17 cellular contexts compared by ENCODE assay signal in genomic region chr2:28424799-28425492, GRCh38. TPM values are rescaled to one million over a fixed set of nuclear protein-coding genes. Genes with fewer than 3 reads are reported as not detected.
DNase-seq lines count a peak whose midpoint lies in the region; ATAC-seq lines count a peak whose summit lies in the region.
"Had no signal": no experiment of that assay in that cellular context is flagged by ENCODE, and none has a peak within 500 bp of the region (broad histone marks: within the 10 kb centered on the region; RNA-seq: fewer than 3 reads in every experiment).

No MANE protein-coding gene starts in this region.

- H3K9me3 Mint-ChIP-seq in activated T-cell treated with anti-CD3 and anti-CD28 coated beads, Interleukin-2, amount 50 U/mL, for 72 hours = no peaks in the 10 kb centered on the region
- H3K9me3 Mint-ChIP-seq in central memory CD8-positive, alpha-beta T cell = no peaks in the 10 kb centered on the region
- no peaks in the 10 kb centered on the region for H3K9me3 Mint-ChIP-seq in stimulated activated naive CD8-positive, alpha-beta T cell treated with anti-CD3 and anti-CD28 coated beads, Interleukin-15, Interleukin-2, amounts not matched to agents 100 ng/mL and 50 ng/mL, for 24 hours
- H3K9me3 Mint-ChIP-seq: WTC11 had no signal

- no peaks in the 10 kb centered on the region for H3K9me3 ChIP-seq in T-helper 17 cell (ENCODE audit: control insufficient read depth, low read length, poor library complexity, severe bottlenecking)
- H3K9me3 ChIP-seq: left lung had no signal

- H3K36me3 Mint-ChIP-seq in activated T-cell treated with anti-CD3 and anti-CD28 coated beads, Interleukin-2, amount 50 U/mL, for 72 hours (ENCODE audit: insufficient read depth in 2 of 2) = peaks cover 2 to 6% of the 10 kb centered on the region in 2 donors
- H3K36me3 Mint-ChIP-seq in T-helper 17 cell (ENCODE audit: low read depth) = peaks cover 3% of the 10 kb centered on the region
- peaks cover 5% of the 10 kb centered on the region for H3K36me3 Mint-ChIP-seq in central memory CD8-positive, alpha-beta T cell (ENCODE audit: insufficient read depth)
- peaks cover 1% of the 10 kb centered on the region for H3K36me3 Mint-ChIP-seq in stimulated activated naive CD8-positive, alpha-beta T cell treated with anti-CD3 and anti-CD28 coated beads, Interleukin-15, Interleukin-2, amounts not matched to agents 100 ng/mL and 50 ng/mL, for 24 hours (ENCODE audit: low read depth)
- H3K36me3 Mint-ChIP-seq: WTC11 had no signal

- H3K4me1 Mint-ChIP-seq in activated T-cell treated with anti-CD3 and anti-CD28 coated beads, Interleukin-2, amount 50 U/mL, for 72 hours (ENCODE audit: low read depth) = peaks cover 69% of the 10 kb centered on the region
- H3K4me1 Mint-ChIP-seq in T-helper 17 cell = peaks cover 33% of the 10 kb centered on the region
- peaks cover 51% of the 10 kb centered on the region for H3K4me1 Mint-ChIP-seq in central memory CD8-positive, alpha-beta T cell
- H3K4me1 Mint-ChIP-seq in stimulated activated naive CD8-positive, alpha-beta T cell treated with anti-CD3 and anti-CD28 coated beads, Interleukin-15, Interleukin-2, amounts not matched to agents 100 ng/mL and 50 ng/mL, for 24 hours (ENCODE audit: low read depth) = peaks cover 57% of the 10 kb centered on the region
- H3K4me1 Mint-ChIP-seq: WTC11 had no signal

- ATAC-seq in activated T-cell treated with anti-CD3 and anti-CD28 coated beads, Interleukin-2, amount 50 U/mL, for 72 hours (replicated peaks in 1 of 2) = peak; percentile 59 to 66
- ATAC-seq in T-helper 17 cell (peak; percentile 39), GM19452 (IDR thresholded peaks at IDR 0.05; ENCODE audit: unreplicated experiment) (no peak), GM18909 (IDR thresholded peaks at IDR 0.05; ENCODE audit: poor library complexity, unreplicated experiment) (no peak)
- peak; percentile 43 for ATAC-seq in central memory CD8-positive, alpha-beta T cell (replicated peaks; ENCODE audit: extremely low read depth, poor library complexity, severe bottlenecking)
- ATAC-seq: HepG2, WTC11 had no signal

- peak overlapping the region; percentile 78 to 82 for H3K4me3 Mint-ChIP-seq in activated T-cell treated with anti-CD3 and anti-CD28 coated beads, Interleukin-2, amount 50 U/mL, for 72 hours
- H3K4me3 Mint-ChIP-seq in T-helper 17 cell = peak overlapping the region; percentile 31
- peak overlapping the region; percentile 75 for H3K4me3 Mint-ChIP-seq in central memory CD8-positive, alpha-beta T cell
- peak overlapping the region; percentile 8 for H3K4me3 Mint-ChIP-seq in stimulated activated naive CD8-positive, alpha-beta T cell treated with anti-CD3 and anti-CD28 coated beads, Interleukin-15, Interleukin-2, amounts not matched to agents 100 ng/mL and 50 ng/mL, for 24 hours
- H3K4me3 Mint-ChIP-seq: WTC11 had no signal

- no peaks in the 10 kb centered on the region for H3K27me3 Mint-ChIP-seq in activated T-cell treated with anti-CD3 and anti-CD28 coated beads, Interleukin-2, amount 50 U/mL, for 72 hours (ENCODE audit: low read depth)
- H3K27me3 Mint-ChIP-seq in T-helper 17 cell = no peaks in the 10 kb centered on the region
- no peaks in the 10 kb centered on the region for H3K27me3 Mint-ChIP-seq in central memory CD8-positive, alpha-beta T cell
- no peaks in the 10 kb centered on the region for H3K27me3 Mint-ChIP-seq in stimulated activated naive CD8-positive, alpha-beta T cell treated with anti-CD3 and anti-CD28 coated beads, Interleukin-15, Interleukin-2, amounts not matched to agents 100 ng/mL and 50 ng/mL, for 24 hours

- DNase-seq in activated T-cell treated with anti-CD3 and anti-CD28 coated beads, Interleukin-2, amount 50 U/mL, for 72 hours = peak; percentile 48 to 59
- DNase-seq in activated T-cell treated with anti-CD3 and anti-CD28 coated beads, Interleukin-2, amount 50 U/mL, for 1 hour = no peak
- DNase-seq in T-helper 17 cell = no peak
- DNase-seq in central memory CD8-positive, alpha-beta T cell (ENCODE audit: low spot score in 2 of 2) = no peak
- DNase-seq in NCI-H526 treated with DMSO at 0.1 percent for 48 hours (lab: John Stamatoyannopoulos, UW) = no peak
- DNase-seq: HCEC 1CT; NCI-H1436; nucleus accumbens; PC-9; retina; stimulated activated CD4-positive, alpha-beta T cell treated with anti-CD3 and anti-CD28 coated beads, Interleukin-12 subunit alpha, Interleukin-12 subunit beta, amount 100 ng/mL, for 4 hours had no signal

- peak overlapping the region; percentile 94 for H3K27ac Mint-ChIP-seq in activated T-cell treated with anti-CD3 and anti-CD28 coated beads, Interleukin-2, amount 50 U/mL, for 72 hours
- H3K27ac Mint-ChIP-seq in T-helper 17 cell = peak overlapping the region; percentile 96
- peak overlapping the region; percentile 97 for H3K27ac Mint-ChIP-seq in central memory CD8-positive, alpha-beta T cell (ENCODE audit: low read depth)
- peak overlapping the region; percentile 87 for H3K27ac Mint-ChIP-seq in stimulated activated naive CD8-positive, alpha-beta T cell treated with anti-CD3 and anti-CD28 coated beads, Interleukin-15, Interleukin-2, amounts not matched to agents 100 ng/mL and 50 ng/mL, for 24 hours
- H3K27ac Mint-ChIP-seq: WTC11 had no signal

RNA-seq across cellular contexts. Expression of gene FOSL2, which starts 32.3 kb away (rescaled TPM):
- total RNA-seq in activated T-cell treated with anti-CD3 and anti-CD28 coated beads, Interleukin-2, amount 50 U/mL, for 72 hours = 100 to 1,000 TPM; 176 to 248 TPM
- total RNA-seq in T-helper 17 cell = 100 to 1,000 TPM; 114 to 153 TPM

Comparison
In these comparisons a context has a peak if more than half of its experiments do, and no peak if none do; other contexts are left out.
1. DNase-seq: peak in activated T-cell treated with anti-CD3 and anti-CD28 coated beads, Interleukin-2, amount 50 U/mL, for 72 hours (2 of 2); none in activated T-cell treated with anti-CD3 and anti-CD28 coated beads, Interleukin-2, amount 50 U/mL, for 1 hour (single experiment), T-helper 17 cell (0 of 3), central memory CD8-positive, alpha-beta T cell (0 of 2) and NCI-H526 treated with DMSO at 0.1 percent for 48 hours (single experiment).
2. ATAC-seq: peak in activated T-cell treated with anti-CD3 and anti-CD28 coated beads, Interleukin-2, amount 50 U/mL, for 72 hours (2 of 2), T-helper 17 cell (single experiment) and central memory CD8-positive, alpha-beta T cell (single experiment); none in GM19452 (single experiment) and GM18909 (single experiment).
3. H3K4me3 Mint-ChIP-seq: peak in every context shown above with its lines; median percentile 80 in activated T-cell treated with anti-CD3 and anti-CD28 coated beads, Interleukin-2, amount 50 U/mL, for 72 hours; 75 in central memory CD8-positive, alpha-beta T cell; 31 in T-helper 17 cell; 8 in stimulated activated naive CD8-positive, alpha-beta T cell treated with anti-CD3 and anti-CD28 coated beads, Interleukin-15, Interleukin-2, amounts not matched to agents 100 ng/mL and 50 ng/mL, for 24 hours.
4. Peak in every context shown above with its lines, with median percentiles within 50 percentile points of each other: H3K27ac Mint-ChIP-seq.